In genomic region chr9:69556707-69557106, GRCh38 we compare ENCODE assay signal across 28 cellular contexts.
"Had no signal": no experiment of that assay in that cellular context is flagged by ENCODE, and none has a peak within 500 bp of the region (broad histone marks: within the 10 kb centered on the region; RNA-seq: fewer than 3 reads in every experiment).

No MANE protein-coding gene starts in this region.

- H3K27ac ChIP-seq: adrenal gland, body of pancreas, epithelial cell of prostate, esophagus squamous epithelium, gastroesophageal sphincter, heart right ventricle, WERI-Rb-1 had no signal

- H3K9me3 ChIP-seq: adrenal gland, body of pancreas, esophagus squamous epithelium, gastroesophageal sphincter, heart right ventricle had no signal

- H3K4me1 ChIP-seq: adrenal gland, body of pancreas, gastroesophageal sphincter had no signal

- H3K36me3 ChIP-seq: adrenal gland, esophagus squamous epithelium, gastroesophageal sphincter, heart right ventricle, WERI-Rb-1 had no signal

- H3K4me3 ChIP-seq: adrenal gland, body of pancreas, esophagus squamous epithelium, gastroesophageal sphincter, heart right ventricle had no signal

- DNase-seq: activated B cell treated with CpG ODN at 0.5 μM for 24 hours; activated CD4-positive, alpha-beta memory T cell treated with anti-CD3 and anti-CD28 coated beads for 36 hours; activated CD4-positive, alpha-beta T cell treated with anti-CD3 and anti-CD28 coated beads for 48 hours; activated CD8-positive, alpha-beta memory T cell treated with anti-CD3 and anti-CD28 coated beads, Interleukin-2, amount 10 ng/mL, durations not matched to agents 7 days and 5 days; activated CD8-positive, alpha-beta memory T cell treated with anti-CD3 and anti-CD28 coated beads, Interleukin-2, amount 50 U/mL, for 4 hours; activated CD8-positive, alpha-beta T cell treated with anti-CD3 and anti-CD28 coated beads, Interleukin-2, amount 10 ng/mL, durations not matched to agents 7 days and 5 days; activated effector memory CD4-positive, alpha-beta T cell treated with anti-CD3 and anti-CD28 coated beads, Interleukin-2, amount 50 U/mL, for 16 hours; activated naive CD4-positive, alpha-beta T cell treated with anti-CD3 and anti-CD28 coated beads for 36 hours; activated naive CD8-positive, alpha-beta T cell treated with anti-CD3 and anti-CD28 coated beads for 36 hours; activated naive CD8-positive, alpha-beta T cell treated with anti-CD3 and anti-CD28 coated beads, Interleukin-2, amount 50 U/mL, for 24 hours; activated T-cell treated with anti-CD3 and anti-CD28 coated beads, Interleukin-2, amount 50 U/mL, for 1 hour; activated T-cell treated with anti-CD3 and anti-CD28 coated beads, Interleukin-2, amount 50 U/mL, for 48 hours; adrenal gland; amygdala; aorta; body of pancreas; cortex of kidney; dermis blood vessel endothelial cell; effector CD4-positive, alpha-beta T cell; esophagus squamous epithelium; heart right ventricle; T-helper 1 cell; T-helper 17 cell; T1000; WERI-Rb-1 had no signal

- ATAC-seq: activated CD4-positive, CD25-positive, alpha-beta regulatory T cell treated with anti-CD3 and anti-CD28 coated beads, Interleukin-2, amount 50 U/mL, for 24 hours; activated CD8-positive, alpha-beta memory T cell treated with anti-CD3 and anti-CD28 coated beads, Interleukin-2, amount 10 ng/mL, durations not matched to agents 7 days and 5 days; activated CD8-positive, alpha-beta T cell treated with anti-CD3 and anti-CD28 coated beads, Interleukin-2, amount 10 ng/mL, durations not matched to agents 7 days and 5 days; activated naive CD8-positive, alpha-beta T cell treated with anti-CD3 and anti-CD28 coated beads, Interleukin-2, amount 50 U/mL, for 24 hours; body of pancreas; gastroesophageal sphincter; heart right ventricle; T-helper 17 cell had no signal

- H3K27me3 ChIP-seq: adrenal gland, body of pancreas, esophagus squamous epithelium, gastroesophageal sphincter, heart right ventricle had no signal
